In genomic region chr7:131509781-131510180, GRCh38 we compare ENCODE assay signal across 27 cellular contexts.
"Had no signal": no experiment of that assay in that cellular context is flagged by ENCODE, and none has a peak within 500 bp of the region (broad histone marks: within the 10 kb centered on the region; RNA-seq: fewer than 3 reads in every experiment).

No MANE protein-coding gene starts in this region.

- H3K27ac Mint-ChIP-seq: dendritic cell treated with granulocyte-macrophage colony-stimulating factor and Interleukin-4, amounts not matched to agents 40 ng/mL and 50 ng/mL, for 4 days; mesothelial cell of epicardium; natural killer cell treated with Interleukin-12 subunit alpha and Interleukin-12 subunit beta and Interleukin-15 and Interleukin-18, amount 100 ng/mL, for 72 hours had no signal

- H3K27ac ChIP-seq: colonic mucosa, esophagus squamous epithelium, neutrophil, pancreas, suprapubic skin, transverse colon, upper lobe of right lung had no signal

- H3K9me3 ChIP-seq: colonic mucosa, esophagus squamous epithelium, mucosa of descending colon, neutrophil, pancreas, suprapubic skin, transverse colon, upper lobe of right lung, uterus had no signal

- H3K9me3 Mint-ChIP-seq: dendritic cell treated with granulocyte-macrophage colony-stimulating factor and Interleukin-4, amounts not matched to agents 40 ng/mL and 50 ng/mL, for 4 days; mesothelial cell of epicardium; naive B cell; natural killer cell treated with Interleukin-12 subunit alpha and Interleukin-12 subunit beta and Interleukin-15 and Interleukin-18, amount 100 ng/mL, for 72 hours; neural crest cell; stimulated activated naive CD8-positive, alpha-beta T cell treated with anti-CD3 and anti-CD28 coated beads, Interleukin-15, amount 100 ng/mL, for 72 hours had no signal

- ATAC-seq: mucosa of descending colon; natural killer cell treated with Interleukin-12 subunit alpha and Interleukin-12 subunit beta and Interleukin-15 and Interleukin-18, amount 100 ng/mL, for 72 hours; pancreas; sciatic nerve; stimulated activated naive CD8-positive, alpha-beta T cell treated with anti-CD3 and anti-CD28 coated beads, Interleukin-15, amount 100 ng/mL, for 72 hours; upper lobe of right lung had no signal

- H3K36me3 ChIP-seq: colonic mucosa, esophagus squamous epithelium, neutrophil, suprapubic skin, transverse colon, uterus had no signal

- H3K27me3 ChIP-seq: colonic mucosa, pancreas, upper lobe of right lung, uterus had no signal

- H3K4me1 ChIP-seq: colonic mucosa, uterus had no signal

- H3K36me3 Mint-ChIP-seq: naive B cell; natural killer cell treated with Interleukin-12 subunit alpha and Interleukin-12 subunit beta and Interleukin-15 and Interleukin-18, amount 100 ng/mL, for 72 hours had no signal

- DNase-seq: colonic mucosa; effector memory CD4-positive, alpha-beta T cell; erythroblast; esophagus squamous epithelium; foreskin melanocyte; glutamatergic neuron; mesenchymal stem cell; mucosa of descending colon; naive B cell; stimulated activated CD4-positive, alpha-beta T cell treated with anti-CD3 and anti-CD28 coated beads, Interleukin-12 subunit alpha, Interleukin-12 subunit beta, amount 100 ng/mL, for 4 hours; stimulated activated CD4-positive, alpha-beta T cell treated with anti-CD3 and anti-CD28 coated beads, Interleukin-1b, Interleukin-23, amount 100 ng/mL, for 48 hours; stimulated activated CD4-positive, alpha-beta T cell treated with anti-CD3 and anti-CD28 coated beads, Interleukin-4, amount 100 ng/mL, for 1 hour; stimulated activated CD8-positive, alpha-beta memory T cell treated with anti-CD3 and anti-CD28 coated beads, Interleukin-4, amount 100 ng/mL, for 48 hours; stimulated activated naive CD4-positive, alpha-beta T cell; stimulated activated naive CD8-positive, alpha-beta T cell treated with anti-CD3 and anti-CD28 coated beads, Interleukin-15, amount 100 ng/mL, for 72 hours; transverse colon; upper lobe of right lung had no signal

- H3K4me3 ChIP-seq: colonic mucosa, esophagus squamous epithelium, mucosa of descending colon, pancreas, smooth muscle cell, suprapubic skin, transverse colon, upper lobe of right lung, uterus had no signal

- H3K4me3 Mint-ChIP-seq: dendritic cell treated with granulocyte-macrophage colony-stimulating factor and Interleukin-4, amounts not matched to agents 40 ng/mL and 50 ng/mL, for 4 days; mesothelial cell of epicardium; naive B cell; natural killer cell treated with Interleukin-12 subunit alpha and Interleukin-12 subunit beta and Interleukin-15 and Interleukin-18, amount 100 ng/mL, for 72 hours; neural crest cell; stimulated activated naive CD8-positive, alpha-beta T cell treated with anti-CD3 and anti-CD28 coated beads, Interleukin-15, amount 100 ng/mL, for 72 hours had no signal
